Comparison of ENCODE assay signal across 8 cellular contexts in genomic region chrX:45515262-45516215, GRCh38.
DNase-seq lines count a peak whose midpoint lies in the region; ATAC-seq and TF ChIP-seq lines count a peak whose summit lies in the region.

No MANE protein-coding gene starts in this region.

- no peaks in the 10 kb centered on the region for H3K36me3 Mint-ChIP-seq in CD4-positive, alpha-beta memory T cell

- peaks cover 2 to 7% (median 6%) of the 10 kb centered on the region in 4 donors for H3K4me1 Mint-ChIP-seq in CD4-positive, alpha-beta memory T cell

- H3K9me3 ChIP-seq in CD4-positive, alpha-beta memory T cell (ENCODE audit: control insufficient read depth in 1 of 2, low read length in 2 of 2): no peaks in the 10 kb centered on the region
- H3K9me3 ChIP-seq in body of pancreas: no peaks in the 10 kb centered on the region

- no peaks in the 10 kb centered on the region for H3K27me3 ChIP-seq in CD4-positive, alpha-beta memory T cell (ENCODE audit: insufficient read depth, low read length)
- no peaks in the 10 kb centered on the region for H3K27me3 ChIP-seq in body of pancreas

- peak in 4 of 5 donors; percentile 26 to 39 (median 34) for DNase-seq in CD4-positive, alpha-beta memory T cell
- DNase-seq in HS-5 (ENCODE audit: low read depth) (peak; percentile 86), SKM-1 treated with dmso at 0.1 percent for 144 hours (lab: John Stamatoyannopoulos, UW; ENCODE audit: unreplicated experiment) (peak; percentile 49), body of pancreas (peak; percentile 45 to 86 (median 72)), iris pigment epithelial cell (ENCODE audit: low read depth) (peak; percentile 93), NCI-H187 (lab: John Stamatoyannopoulos, UW) (no peak)
- peak; percentile 52 for DNase-seq in stimulated activated CD4-positive, alpha-beta T cell treated with anti-CD3 and anti-CD28 coated beads, Interleukin-15, amount 100 ng/mL, for 24 hours

- WGBS in body of pancreas, 2 donors: 10 to 11% methylated on average over 12 of the region's 12 CpGs

- H3K9me3 Mint-ChIP-seq in CD4-positive, alpha-beta memory T cell: no peaks in the 10 kb centered on the region

- no peak for TF ChIP-seq POLR2A in body of pancreas (IDR thresholded peaks at IDR 0.05)

- TF ChIP-seq CTCF in body of pancreas (IDR thresholded peaks at IDR 0.05): peak; percentile 12 to 65 (median 55)

- no peak overlapping the region for H3K4me3 ChIP-seq in CD4-positive, alpha-beta memory T cell (ENCODE audit: low read length in 2 of 2)
- H3K4me3 ChIP-seq in body of pancreas: no peak overlapping the region

- peak; percentile 95 for ATAC-seq in body of pancreas
- no peak for ATAC-seq in HG03196 (IDR thresholded peaks at IDR 0.05; ENCODE audit: unreplicated experiment)

- POLR2A ChIA-PET in CD4-positive, alpha-beta memory T cell (lab: Charles Lee; ENCODE audit: partially characterized antibody): interaction anchor here (1.2 kb wide), 1 partner anchor 286 kb away, joined by 4 read pairs; no protein-coding TSS in a partner anchor

- H3K36me3 ChIP-seq in CD4-positive, alpha-beta memory T cell (ENCODE audit: insufficient read depth, low read length): no peaks in the 10 kb centered on the region
- H3K36me3 ChIP-seq in body of pancreas (replicated peaks in 1 of 2; ENCODE audit: insufficient read depth in 1 of 2, low read depth in 2 of 2): no peaks in the 10 kb centered on the region

- H3K27ac Mint-ChIP-seq in CD4-positive, alpha-beta memory T cell: no peak overlapping the region

- H3K4me1 ChIP-seq in CD4-positive, alpha-beta memory T cell (ENCODE audit: insufficient read depth, low read length): peaks cover 7% of the 10 kb centered on the region
- H3K4me1 ChIP-seq in body of pancreas: no peaks in the 10 kb centered on the region

- no peak overlapping the region for H3K27ac ChIP-seq in CD4-positive, alpha-beta memory T cell (ENCODE audit: low read depth, low read length)
- H3K27ac ChIP-seq in body of pancreas: peak overlapping the region in 3 of 4 donors; percentile 58 to 67 (median 67)

- intact Hi-C loops in CD4-positive, alpha-beta memory T cell (cut with micrococcal nuclease): loop anchor here (1.0 to 5.0 kb wide), 3 partner anchors 234 to 893 kb away; no protein-coding TSS in a partner anchor
- intact Hi-C loops in body of pancreas (cut with DNase I): loop anchor here (5.0 kb wide), 1 partner anchor 332 kb away; no protein-coding TSS in a partner anchor

- CTCF ChIA-PET in CD4-positive, alpha-beta memory T cell (lab: Charles Lee; ENCODE audit: partially characterized antibody): interaction anchor here (0.8 to 3.8 kb wide), 13 partner anchors 9 to 893 kb away, joined by 3 to 28 read pairs (median 4); no protein-coding TSS in a partner anchor

- H3K27me3 Mint-ChIP-seq in CD4-positive, alpha-beta memory T cell: no peaks in the 10 kb centered on the region

- no peak overlapping the region for H3K4me3 Mint-ChIP-seq in CD4-positive, alpha-beta memory T cell

Comparison
In these comparisons a context has a peak if more than half of its experiments do, and no peak if none do; other contexts are left out.
1. DNase-seq: peak in CD4-positive, alpha-beta memory T cell (4 of 5), HS-5 (single experiment), SKM-1 treated with dmso at 0.1 percent for 144 hours (single experiment), body of pancreas (4 of 4), iris pigment epithelial cell (single experiment) and stimulated activated CD4-positive, alpha-beta T cell treated with anti-CD3 and anti-CD28 coated beads, Interleukin-15, amount 100 ng/mL, for 24 hours (single experiment); none in NCI-H187 (0 of 2).